18 cellular contexts compared by ENCODE assay signal in genomic region chr2:218008060-218009040, GRCh38. TPM values are rescaled to one million over a fixed set of nuclear protein-coding genes. Genes with fewer than 3 reads are reported as not detected.
DNase-seq lines count a peak whose midpoint lies in the region; ATAC-seq and TF ChIP-seq lines count a peak whose summit lies in the region.
"Had no signal": no experiment of that assay in that cellular context is flagged by ENCODE, and none has a peak within 500 bp of the region (broad histone marks: within the 10 kb centered on the region; RNA-seq: fewer than 3 reads in every experiment).

No MANE protein-coding gene starts in this region.

- no peak overlapping the region for H3K18ac ChIP-seq in neuronal stem cell (ENCODE audit: low read length)

- H3K9ac ChIP-seq in neuronal stem cell (ENCODE audit: low read depth, low read length, poor library complexity) (no peak overlapping the region), colonic mucosa (ENCODE audit: low read depth in 2 of 2, low read length in 2 of 2) (no peak overlapping the region)

- no peak overlapping the region for H2BK5ac ChIP-seq in neuronal stem cell (ENCODE audit: low read length)

- H3K4me3 ChIP-seq in AG10803 (ENCODE audit: low read length) (no peak overlapping the region; the same call in 1 of the 2 replicates), coronary artery (peak overlapping the region; percentile 87), neuronal stem cell (ENCODE audit: low read length in 2 of 2) (no peak overlapping the region), mucosa of descending colon (no peak overlapping the region), colonic mucosa (no peak overlapping the region)
- H3K4me3 ChIP-seq: body of pancreas, testis had no signal

- H3K36me3 ChIP-seq in neuronal stem cell (replicated peaks in 1 of 2; ENCODE audit: control insufficient read depth in 2 of 2, insufficient read depth in 2 of 2, low read length in 2 of 2) (no peaks in the 10 kb centered on the region), mucosa of descending colon (ENCODE audit: low read depth) (no peaks in the 10 kb centered on the region), colonic mucosa (no peaks in the 10 kb centered on the region)
- H3K36me3 ChIP-seq: gastroesophageal sphincter had no signal

- no peak overlapping the region for H4K91ac ChIP-seq in neuronal stem cell (ENCODE audit: low read depth, low read length, poor library complexity)

- H2BK15ac ChIP-seq in neuronal stem cell (ENCODE audit: low read length) = peak overlapping the region; percentile 38

- H3K79me1 ChIP-seq in neuronal stem cell (ENCODE audit: low read depth, low read length) = no peaks in the 10 kb centered on the region

- TF ChIP-seq CTCF in AG10803 (conservative IDR thresholded peaks at IDR 0.05; ENCODE audit: low read length) (no peak), coronary artery (IDR thresholded peaks at IDR 0.05) (no peak), mucosa of descending colon (IDR thresholded peaks at IDR 0.05) (no peak), colonic mucosa (IDR thresholded peaks at IDR 0.05) (no peak)

- peak overlapping the region; percentile 32 for H2AK5ac ChIP-seq in neuronal stem cell (ENCODE audit: low read depth, low read length)

- H3K27ac ChIP-seq in coronary artery (peak overlapping the region in 1 of 2 donors; percentile 64), neuronal stem cell (replicated peaks; ENCODE audit: low read length) (no peak overlapping the region), colonic mucosa (no peak overlapping the region)
- H3K27ac ChIP-seq: body of pancreas, testis had no signal

- ATAC-seq in mucosa of descending colon (no peak), HG03139 (IDR thresholded peaks at IDR 0.05; ENCODE audit: unreplicated experiment) (no peak)
- ATAC-seq: activated T-helper 17 cell treated with anti-CD3 and anti-CD28 coated beads, Interleukin-2, amount 50 U/mL, for 72 hours; body of pancreas; gastroesophageal sphincter had no signal

- DNase-seq in AG10803 (ENCODE audit: low read depth) (peak; percentile 37), HT1080 (ENCODE audit: low read depth) (peak; percentile 70), coronary artery (ENCODE audit: low spot score) (no peak), neuronal stem cell (ENCODE audit: low spot score) (no peak), mucosa of descending colon (no peak), glomerular visceral epithelial cell (ENCODE audit: extremely low spot score) (no peak), colonic mucosa (no peak)
- DNase-seq: activated CD4-positive, alpha-beta memory T cell treated with anti-CD3 and anti-CD28 coated beads for 36 hours; body of pancreas; effector CD8-positive, alpha-beta T cell; Kasumi-1; NCI-H1930; NCI-H748 treated with DMSO at 0.1 percent for 48 hours; posterior cingulate gyrus; testis had no signal

- H4K8ac ChIP-seq in neuronal stem cell (ENCODE audit: low read depth, low read length) = no peak overlapping the region

- H2AFZ ChIP-seq in neuronal stem cell (ENCODE audit: low read length) = no peak overlapping the region

- peaks cover 0 to 83% (median 29%) of the 10 kb centered on the region in 3 experiments for H3K27me3 ChIP-seq in neuronal stem cell (ENCODE audit: control insufficient read depth in 3 of 3, insufficient read depth in 3 of 3, low read depth in 1 of 3, low read length in 3 of 3)
- peaks cover 25% of the 10 kb centered on the region for H3K27me3 ChIP-seq in colonic mucosa
- H3K27me3 ChIP-seq: body of pancreas, testis had no signal

- H3K9me3 ChIP-seq in neuronal stem cell (replicated peaks in 1 of 2; ENCODE audit: control insufficient read depth in 2 of 2, insufficient read depth in 1 of 2, low read depth in 1 of 2, low read length in 2 of 2) = no peaks in the 10 kb centered on the region
- no peaks in the 10 kb centered on the region for H3K9me3 ChIP-seq in mucosa of descending colon
- H3K9me3 ChIP-seq in colonic mucosa = no peaks in the 10 kb centered on the region
- H3K9me3 ChIP-seq: body of pancreas, gastroesophageal sphincter, testis had no signal

- WGBS in neuronal stem cell (ENCODE audit: extremely low coverage in 2 of 2, insufficient read length in 2 of 2, insufficient replicate concordance in 1 of 2), 2 donors = no CpG with 5 or more reads among the region's 12 CpGs

- H3K4ac ChIP-seq in neuronal stem cell (ENCODE audit: low read length) = no peak overlapping the region

- H3K23ac ChIP-seq in neuronal stem cell (ENCODE audit: low read depth, low read length, poor library complexity) = no peak overlapping the region

- intact Hi-C loops in mucosa of descending colon (cut with DNase I, micrococcal nuclease) = no loop called here
- intact Hi-C loops in colonic mucosa (cut with DNase I) = no loop called here

- H3K4me1 ChIP-seq in neuronal stem cell (ENCODE audit: control insufficient read depth in 2 of 2, insufficient read depth in 1 of 2, low read depth in 1 of 2, low read length in 2 of 2) (peaks cover 2 to 18% of the 10 kb centered on the region in 2 donors), mucosa of descending colon (ENCODE audit: low read depth) (peaks cover 9% of the 10 kb centered on the region), colonic mucosa (no peaks in the 10 kb centered on the region)

- H3K14ac ChIP-seq in neuronal stem cell (ENCODE audit: low read length) = no peak overlapping the region

- no peak overlapping the region for H3K4me2 ChIP-seq in neuronal stem cell (ENCODE audit: insufficient read depth, low read length, poor library complexity, severe bottlenecking)

- H2BK120ac ChIP-seq in neuronal stem cell (ENCODE audit: low read depth, low read length) = no peak overlapping the region

- H2BK12ac ChIP-seq in neuronal stem cell (ENCODE audit: low read length) = no peak overlapping the region

RNA-seq across cellular contexts. Expression of gene TNS1, which starts 5.6 kb away (rescaled TPM):
- 9.6 and 10.5 TPM in 2 replicates for total RNA-seq in HT1080 (2014; rRNA removed; shearing (Covaris generic))
- 4.9 and 5.1 TPM in 2 replicates for polyA plus RNA-seq in HT1080 (2015; cell fraction: cytosol; rRNA removed)
- polyA plus RNA-seq in HT1080 (2015; cell fraction: nucleus; rRNA removed) = 16.1 and 17.1 TPM in 2 replicates
- 1.1 TPM for polyA plus RNA-seq in neuronal stem cell (2013, experiment 1 of 2)
- 1.3 TPM for polyA plus RNA-seq in neuronal stem cell (2013, experiment 2 of 2)
- total RNA-seq in mucosa of descending colon (1,000 to 10,000 TPM in 1 of 3 donors, 100 to 1,000 TPM in 1, 10 to 100 TPM in 1; 43.8 to 1,458 (median 121) TPM), colonic mucosa (100 to 1,000 TPM in 1 of 2 donors, 10 to 100 TPM in 1; 20.6 to 164 TPM)

Comparison
In these comparisons a context has a peak if more than half of its experiments do, and no peak if none do; other contexts are left out.
1. DNase-seq: peak in AG10803 (single experiment) and HT1080 (single experiment); none in coronary artery (single experiment), neuronal stem cell (single experiment), mucosa of descending colon (0 of 3), glomerular visceral epithelial cell (single experiment) and colonic mucosa (single experiment).